Comparison of ENCODE assay signal across 8 cellular contexts in the genomic region with DNA sequence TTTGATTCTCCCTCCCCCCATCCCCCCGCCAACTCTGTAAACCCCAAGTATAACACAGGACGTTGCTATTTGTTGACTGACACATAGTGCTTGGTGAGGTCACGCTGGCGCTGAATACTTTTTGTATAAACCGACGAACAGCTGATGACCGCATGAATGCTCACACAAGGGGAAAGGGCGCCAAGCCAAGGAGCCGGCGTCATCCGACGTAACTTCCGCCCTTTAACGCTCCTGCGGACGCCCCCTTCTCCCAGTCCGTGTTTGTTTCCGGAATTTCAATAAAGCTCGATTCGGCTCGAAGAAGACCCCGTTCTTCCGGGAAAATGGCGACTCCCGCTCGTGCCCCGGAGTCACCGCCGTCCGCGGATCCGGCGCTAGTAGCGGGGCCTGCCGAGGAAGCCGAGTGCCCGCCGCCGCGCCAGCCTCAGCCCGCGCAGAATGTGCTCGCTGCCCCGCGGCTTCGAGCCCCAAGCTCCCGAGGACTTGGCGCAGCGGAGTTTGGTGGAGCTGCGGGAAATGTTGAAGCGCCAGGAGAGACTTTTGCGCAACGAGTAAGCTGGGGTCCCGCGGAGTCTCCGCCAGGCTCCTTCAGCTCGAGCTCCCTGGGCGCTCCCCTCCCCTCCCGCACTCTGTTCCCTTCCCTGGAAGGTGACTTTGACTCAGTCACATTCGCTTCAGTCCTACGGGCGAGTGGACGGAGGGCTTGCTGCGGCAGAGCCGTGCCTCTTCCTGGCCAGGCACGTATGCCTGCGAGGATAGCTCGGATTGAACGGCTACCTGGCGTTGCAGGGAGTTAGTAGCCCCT. TPM values are rescaled to one million over a fixed set of nuclear protein-coding genes. Genes with fewer than 3 reads are reported as not detected.
DNase-seq lines count a peak whose midpoint lies in the region; ATAC-seq and TF ChIP-seq lines count a peak whose summit lies in the region.

A gene (plus strand): TSS at position 310 of the 805 bp plus-strand sequence. CDS start 129 bp downstream, at position 439.

- no peaks in the 10 kb centered on the region for H3K27me3 ChIP-seq in left ventricle myocardium inferior (ENCODE audit: low read depth)

- no peaks in the 10 kb centered on the region for H3K9me3 ChIP-seq in left ventricle myocardium inferior (replicated peaks)

- peak; percentile 85 for DNase-seq in GM13977 (ENCODE audit: low spot score)
- peak; percentile 93 for DNase-seq in NCI-H1694 (lab: John Stamatoyannopoulos, UW)
- DNase-seq in amniotic stem cell (lab: John Stamatoyannopoulos, UW), result peak; percentile 94
- peak; percentile 95 for DNase-seq in left ventricle myocardium inferior
- DNase-seq in progenitor cell of endocrine pancreas (ENCODE audit: low spot score, unreplicated experiment), result peak; percentile 59
- DNase-seq in ureter (ENCODE audit: low spot score), result peak; percentile 97

- H3K36me3 ChIP-seq in left ventricle myocardium inferior, result peaks cover 26% of the 10 kb centered on the region

- peaks cover 54% of the 10 kb centered on the region for H3K4me1 ChIP-seq in left ventricle myocardium inferior

- H3K4me3 Mint-ChIP-seq in T-helper 1 cell treated with Interleukin-12 subunit alpha and Interleukin-12 subunit beta and Interleukin-4 antibody, amounts not matched to agents 30 μg/mL and 1 μg/mL, for 36 hours, result peak within 1 kb of the TSS; percentile 82
- peak within 1 kb of the TSS; percentile 84 for H3K4me3 Mint-ChIP-seq in progenitor cell of endocrine pancreas (ENCODE audit: low read depth)

- peak within 1 kb of the TSS; percentile 88 for H3K27ac Mint-ChIP-seq in T-helper 1 cell treated with Interleukin-12 subunit alpha and Interleukin-12 subunit beta and Interleukin-4 antibody, amounts not matched to agents 30 μg/mL and 1 μg/mL, for 36 hours
- H3K27ac Mint-ChIP-seq in progenitor cell of endocrine pancreas, result peak within 1 kb of the TSS; percentile 80

- H3K4me3 ChIP-seq in left ventricle myocardium inferior, result peak within 1 kb of the TSS; percentile 93

- TF ChIP-seq CTCF in GM13977 (IDR thresholded peaks at IDR 0.05; ENCODE audit: extremely low read depth, insufficient read depth, missing control alignments) (no peak), left ventricle myocardium inferior (IDR thresholded peaks at IDR 0.05; ENCODE audit: borderline replicate concordance) (no peak), progenitor cell of endocrine pancreas (IDR thresholded peaks at IDR 0.05; ENCODE audit: unreplicated experiment) (no peak)

- ATAC-seq in HG02884 (IDR thresholded peaks at IDR 0.05; ENCODE audit: unreplicated experiment), result peak; percentile 87

- peaks cover 54% of the 10 kb centered on the region for H3K4me1 Mint-ChIP-seq in T-helper 1 cell treated with Interleukin-12 subunit alpha and Interleukin-12 subunit beta and Interleukin-4 antibody, amounts not matched to agents 30 μg/mL and 1 μg/mL, for 36 hours (ENCODE audit: low read depth)
- H3K4me1 Mint-ChIP-seq in progenitor cell of endocrine pancreas (ENCODE audit: low read depth), result peaks cover 17% of the 10 kb centered on the region

- in situ Hi-C loops in GM13977 (cut with MboI; ENCODE audit: low pct_unique_long_range_greater_than_20kb, low sequenced_read_pairs, unreplicated experiment), result no loop called here

- no peaks in the 10 kb centered on the region for H3K9me3 Mint-ChIP-seq in T-helper 1 cell treated with Interleukin-12 subunit alpha and Interleukin-12 subunit beta and Interleukin-4 antibody, amounts not matched to agents 30 μg/mL and 1 μg/mL, for 36 hours
- H3K9me3 Mint-ChIP-seq in progenitor cell of endocrine pancreas (ENCODE audit: low read depth), result peaks cover 6% of the 10 kb centered on the region

- peaks cover 26% of the 10 kb centered on the region for H3K36me3 Mint-ChIP-seq in T-helper 1 cell treated with Interleukin-12 subunit alpha and Interleukin-12 subunit beta and Interleukin-4 antibody, amounts not matched to agents 30 μg/mL and 1 μg/mL, for 36 hours (ENCODE audit: low read depth)
- peaks cover 3% of the 10 kb centered on the region for H3K36me3 Mint-ChIP-seq in progenitor cell of endocrine pancreas (ENCODE audit: insufficient read depth)

- peak within 1 kb of the TSS; percentile 98 for H3K27ac ChIP-seq in left ventricle myocardium inferior (replicated peaks)

- intact Hi-C loops in left ventricle myocardium inferior (cut with micrococcal nuclease), result no loop called here

- peaks cover 7% of the 10 kb centered on the region for H3K27me3 Mint-ChIP-seq in T-helper 1 cell treated with Interleukin-12 subunit alpha and Interleukin-12 subunit beta and Interleukin-4 antibody, amounts not matched to agents 30 μg/mL and 1 μg/mL, for 36 hours (ENCODE audit: low read depth)
- H3K27me3 Mint-ChIP-seq in progenitor cell of endocrine pancreas, result peaks cover 27% of the 10 kb centered on the region

RNA-seq across cellular contexts. Expression of the gene that starts here (rescaled TPM):
- total RNA-seq in left ventricle myocardium inferior, result 53.6 TPM
- total RNA-seq in progenitor cell of endocrine pancreas, result 57.0 and 64.3 TPM in 2 replicates
- total RNA-seq in ureter, result 75.8 TPM

Comparison
In these comparisons a context has a peak if more than half of its experiments do, and no peak if none do; other contexts are left out.
1. Peak in every context shown above with its lines: DNase-seq, ATAC-seq, H3K4me3 ChIP-seq and H3K27ac ChIP-seq.